In genomic region chr1:24724345-24725208, GRCh38 we compare ENCODE assay signal across 9 cellular contexts. TPM values are rescaled to one million over a fixed set of nuclear protein-coding genes. Genes with fewer than 3 reads are reported as not detected.
A peak's percentile ranks its signal among the peaks of the same experiment; 100 is the strongest.
DNase-seq lines count a peak whose midpoint lies in the region; ATAC-seq, FAIRE-seq and TF ChIP-seq lines count a peak whose summit lies in the region.
"Had no signal": no experiment of that assay in that cellular context is flagged by ENCODE, and none has a peak within 500 bp of the region (broad histone marks: within the 10 kb centered on the region; RNA-seq: fewer than 3 reads in every experiment).

No MANE protein-coding gene starts in this region.

- DNase-seq in A549 (ENCODE audit: low read depth in 1 of 2, low spot score in 1 of 2) (peak; percentile 85 to 87), LoVo (ENCODE audit: low spot score) (peak; percentile 28), cerebellar cortex (ENCODE audit: low spot score) (peak; percentile 69), inferior parietal cortex (ENCODE audit: extremely low spot score) (no peak), small intestine (no peak)
- DNase-seq: activated CD4-positive, alpha-beta T cell treated with anti-CD3 and anti-CD28 coated beads, Interleukin-2, amount 10 ng/mL, durations not matched to agents 7 days and 5 days had no signal

- peaks cover 20% of the 10 kb centered on the region for H3K4me1 ChIP-seq in A549
- H3K4me1 ChIP-seq in mesodermal cell (ENCODE audit: control insufficient read depth, insufficient read depth, low read length, poor library complexity, severe bottlenecking) = peaks cover 39% of the 10 kb centered on the region
- no peaks in the 10 kb centered on the region for H3K4me1 ChIP-seq in small intestine (ENCODE audit: control insufficient read depth in 2 of 2, insufficient read depth in 1 of 2, low read depth in 1 of 2, low read length in 1 of 2)

- no peak for TF ChIP-seq CTCF in A549 (IDR thresholded peaks at IDR 0.05)

- FAIRE-seq in A549 (lab: Jason Lieb, UNC) (no peak), small intestine (lab: Jason Lieb, UNC) (no peak)

- POLR2A ChIA-PET in A549 (lab: Yijun Ruan, JAX) = interaction anchor here (1.1 to 2.0 kb wide), 2 partner anchors 19 to 20 kb away, joined by 6 read pairs; partner anchors contain the start of gene CLIC4

- peak; percentile 89 to 94 for ATAC-seq in A549
- ATAC-seq in GM21515 (IDR thresholded peaks at IDR 0.05; ENCODE audit: unreplicated experiment) = no peak
- no peak for ATAC-seq in HG03280 (IDR thresholded peaks at IDR 0.05; ENCODE audit: unreplicated experiment)

- H3K36me3 ChIP-seq in mesodermal cell (ENCODE audit: control insufficient read depth, insufficient read depth, low read length) (no peaks in the 10 kb centered on the region), small intestine (ENCODE audit: control insufficient read depth in 2 of 2, insufficient read depth in 2 of 2, low read length in 2 of 2) (no peaks in the 10 kb centered on the region)

- H3K4me3 ChIP-seq in A549 = peak overlapping the region; percentile 26
- H3K4me3 ChIP-seq in mesodermal cell (ENCODE audit: extremely low read depth, insufficient read depth, low read length, poor library complexity, severe bottlenecking) = no peak overlapping the region
- no peak overlapping the region for H3K4me3 ChIP-seq in small intestine (ENCODE audit: low read depth in 1 of 2, low read length in 2 of 2)

- no peak for TF ChIP-seq EP300 in A549 (IDR thresholded peaks at IDR 0.05)

- TF ChIP-seq RAD21 in A549 (conservative IDR thresholded peaks at IDR 0.05 in 1 of 2, IDR thresholded peaks at IDR 0.05 in 1 of 2) = no peak

- peak overlapping the region; percentile 71 for H3K4me2 ChIP-seq in A549

- CTCF ChIA-PET in A549 (lab: Yijun Ruan, JAX) = interaction anchor here (1.2 to 3.8 kb wide), 4 partner anchors 21 to 106 kb away, joined by 4 to 22 read pairs (median 4); partner anchors contain the start of gene CLIC4

- TF ChIP-seq POLR2A in A549 (IDR thresholded peaks at IDR 0.05; ENCODE audit: low read length) = no peak

- H3K27me3 ChIP-seq in small intestine (ENCODE audit: control insufficient read depth in 2 of 2, insufficient read depth in 2 of 2, low read length in 2 of 2) = no peaks in the 10 kb centered on the region

- 36% methylated on average over 8 of the region's 13 CpGs for WGBS in A549 (ENCODE audit: missing lambda C conversion rate)
- 74 to 76% methylated on average over 6 to 7 of the region's 13 CpGs for WGBS in mesodermal cell (ENCODE audit: insufficient coverage in 2 of 2), 2 experiments
- 69 to 74% (median 72%) methylated on average over 13 of the region's 13 CpGs for WGBS in small intestine, 3 donors

- no peaks in the 10 kb centered on the region for H3K9me3 ChIP-seq in A549
- H3K9me3 ChIP-seq in mesodermal cell (ENCODE audit: control insufficient read depth, low read length) = no peaks in the 10 kb centered on the region
- H3K9me3 ChIP-seq in small intestine (ENCODE audit: control insufficient read depth, low read depth) = no peaks in the 10 kb centered on the region

- H3K27ac ChIP-seq in A549 (peak overlapping the region; percentile 59 to 78), mesodermal cell (ENCODE audit: low read depth, low read length, severe bottlenecking) (peak overlapping the region; percentile 88), small intestine (ENCODE audit: low read depth in 1 of 2, low read length in 1 of 2) (no peak overlapping the region)

TF ChIP-seq in A549, 52 proteins besides CTCF, POLR2A, EP300 and RAD21:
- TF ChIP-seq, protein P1, sequence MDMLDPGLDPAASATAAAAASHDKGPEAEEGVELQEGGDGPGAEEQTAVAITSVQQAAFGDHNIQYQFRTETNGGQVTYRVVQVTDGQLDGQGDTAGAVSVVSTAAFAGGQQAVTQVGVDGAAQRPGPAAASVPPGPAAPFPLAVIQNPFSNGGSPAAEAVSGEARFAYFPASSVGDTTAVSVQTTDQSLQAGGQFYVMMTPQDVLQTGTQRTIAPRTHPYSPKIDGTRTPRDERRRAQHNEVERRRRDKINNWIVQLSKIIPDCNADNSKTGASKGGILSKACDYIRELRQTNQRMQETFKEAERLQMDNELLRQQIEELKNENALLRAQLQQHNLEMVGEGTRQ (IDR thresholded peaks at IDR 0.05) = peak; percentile 77
- no peak for TF ChIP-seq RFX5 (IDR thresholded peaks at IDR 0.05)

RNA-seq across cellular contexts. Expression of gene CLIC4, which starts 20.7 kb away (rescaled TPM):
- polyA plus RNA-seq in A549 (2011; rRNA removed) (85.4 and 97.4 TPM in 2 replicates), A549 (2017; fragmentation: RNase III; extraction: RNeasy Plus Mini Kit Qiagen cat#74134 plus additional on column Dnase treatment) (52.0 to 54.4 TPM (median 52.1 TPM) in 3 replicates), small intestine (10 to 100 TPM in 2 of 3 donors, 1 to 10 TPM in 1; 2.0 to 47.4 (median 13.2) TPM)
- polyA plus RNA-seq in A549 (2012; cell fraction: cytosol; rRNA removed) = 12.8 and 14.1 TPM in 2 replicates
- polyA plus RNA-seq in A549 (2012; cell fraction: nucleus; rRNA removed) = 6.8 and 9.2 TPM in 2 replicates
- 20.5 and 21.3 TPM in 2 replicates for polyA minus RNA-seq in A549 (2011; rRNA and poly(A)+ RNA removed)
- 207 TPM for polyA plus RNA-seq in mesodermal cell (2013, experiment 1 of 2)
- 227 TPM for polyA plus RNA-seq in mesodermal cell (2013, experiment 2 of 2)

Comparison
In these comparisons a context has a peak if more than half of its experiments do, and no peak if none do; other contexts are left out.
1. ATAC-seq: peak in A549 (2 of 2); none in GM21515 (single experiment) and HG03280 (single experiment).
2. DNase-seq: peak in A549 (2 of 2), LoVo (single experiment) and cerebellar cortex (single experiment); none in inferior parietal cortex (single experiment) and small intestine (single experiment).
3. H3K27ac ChIP-seq: peak in A549 (2 of 2) and mesodermal cell (single experiment); none in small intestine (0 of 2).